13 cellular contexts compared by ENCODE assay signal in the genomic region with DNA sequence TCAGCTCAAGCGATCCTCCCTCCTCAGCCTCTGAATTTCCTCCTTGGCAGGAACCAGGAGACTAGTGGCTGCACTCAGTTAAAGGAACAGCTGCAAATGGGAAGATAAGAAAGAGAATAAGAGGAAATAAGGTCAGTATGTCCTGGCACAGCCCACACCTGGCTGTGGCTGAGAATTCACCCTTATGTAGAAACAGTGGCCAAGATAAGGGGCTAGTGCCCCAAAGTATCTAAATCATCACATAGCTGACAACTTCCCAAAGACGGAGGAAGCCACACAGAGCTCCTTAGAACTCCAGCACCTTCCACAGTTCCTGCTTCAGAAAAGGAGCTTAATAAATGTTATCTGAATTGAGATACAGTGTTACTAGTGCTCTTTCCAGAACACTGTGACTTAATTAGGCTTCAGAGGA. TPM values are rescaled to one million over a fixed set of nuclear protein-coding genes. Genes with fewer than 3 reads are reported as not detected.
A peak's percentile ranks its signal among the peaks of the same experiment; 100 is the strongest.
DNase-seq lines count a peak whose midpoint lies in the region; ATAC-seq and TF ChIP-seq lines count a peak whose summit lies in the region.
"Had no signal": no experiment of that assay in that cellular context is flagged by ENCODE, and none has a peak within 500 bp of the region (broad histone marks: within the 10 kb centered on the region; RNA-seq: fewer than 3 reads in every experiment).

No MANE protein-coding gene starts in this region.

- H3K4me3 Mint-ChIP-seq in immature natural killer cell, result peak overlapping the region in 1 of 5 donors; percentile 21
- H3K4me3 Mint-ChIP-seq: activated CD8-positive, alpha-beta memory T cell treated with anti-CD3 and anti-CD28 coated beads, Interleukin-2, amount 10 ng/mL, durations not matched to agents 7 days and 5 days had no signal

- H3K27me3 ChIP-seq in Karpas-422 (ENCODE audit: low read length) (no peaks in the 10 kb centered on the region), body of pancreas (no peaks in the 10 kb centered on the region), lower lobe of right lung (ENCODE audit: low read depth) (no peaks in the 10 kb centered on the region), suprapubic skin (no peaks in the 10 kb centered on the region), brain microvascular endothelial cell (replicated peaks) (no peaks in the 10 kb centered on the region)

- in situ Hi-C loops in brain microvascular endothelial cell (cut with HindIII; ENCODE audit: low pct_ligation_motif_present, low sequenced_read_pairs), result no loop called here

- H3K9me2 ChIP-seq in Karpas-422 (replicated peaks; ENCODE audit: insufficient read depth, low read length), result no peaks in the 10 kb centered on the region

- H3K36me3 ChIP-seq in Karpas-422 (ENCODE audit: insufficient read depth, low read length) (peaks cover 15% of the 10 kb centered on the region), body of pancreas (replicated peaks in 1 of 2; ENCODE audit: insufficient read depth in 1 of 2, low read depth in 2 of 2) (no peaks in the 10 kb centered on the region), lower lobe of right lung (no peaks in the 10 kb centered on the region), suprapubic skin (no peaks in the 10 kb centered on the region), brain microvascular endothelial cell (replicated peaks) (no peaks in the 10 kb centered on the region)

- peaks cover 20 to 23% (median 20%) of the 10 kb centered on the region in 3 donors for H3K27me3 Mint-ChIP-seq in immature natural killer cell (ENCODE audit: low read depth in 3 of 3)

- no peak for ATAC-seq in body of pancreas
- ATAC-seq in lower lobe of right lung, result no peak
- no peak for ATAC-seq in GM18517 (IDR thresholded peaks at IDR 0.05; ENCODE audit: unreplicated experiment)
- no peak for ATAC-seq in GM18511 (IDR thresholded peaks at IDR 0.05; ENCODE audit: unreplicated experiment)
- ATAC-seq: activated CD8-positive, alpha-beta memory T cell treated with anti-CD3 and anti-CD28 coated beads, Interleukin-2, amount 10 ng/mL, durations not matched to agents 7 days and 5 days had no signal

- H3K9me3 ChIP-seq in Karpas-422 (ENCODE audit: low read length) (no peaks in the 10 kb centered on the region; the same call in 1 of the 2 replicates), body of pancreas (no peaks in the 10 kb centered on the region), lower lobe of right lung (no peaks in the 10 kb centered on the region), suprapubic skin (no peaks in the 10 kb centered on the region)

- peak overlapping the region in 2 of 6 donors; percentile 52 to 66 for H3K27ac Mint-ChIP-seq in immature natural killer cell
- H3K27ac Mint-ChIP-seq: activated CD8-positive, alpha-beta memory T cell treated with anti-CD3 and anti-CD28 coated beads, Interleukin-2, amount 10 ng/mL, durations not matched to agents 7 days and 5 days had no signal

- WGBS in body of pancreas, 2 donors, result 24% methylated on average over 2 of the region's 2 CpGs
- WGBS in suprapubic skin, result 41% methylated on average over 2 of the region's 2 CpGs

- peaks cover 6% of the 10 kb centered on the region; the same call in 1 of the 2 replicates for H4K20me1 ChIP-seq in Karpas-422 (ENCODE audit: insufficient read depth, low read depth, low read length)

- peaks cover 34% of the 10 kb centered on the region for H3K79me2 ChIP-seq in Karpas-422 (ENCODE audit: low read length)

- H3K4me2 ChIP-seq in Karpas-422 (ENCODE audit: low read depth, low read length, poor library complexity, severe bottlenecking), result no peak overlapping the region

- no peak for TF ChIP-seq POLR2A in body of pancreas (IDR thresholded peaks at IDR 0.05)
- no peak for TF ChIP-seq POLR2A in suprapubic skin (IDR thresholded peaks at IDR 0.05)

- no peak for TF ChIP-seq CTCF in body of pancreas (IDR thresholded peaks at IDR 0.05)
- TF ChIP-seq CTCF in lower lobe of right lung (IDR thresholded peaks at IDR 0.05), result no peak
- TF ChIP-seq CTCF in suprapubic skin (IDR thresholded peaks at IDR 0.05), result no peak
- TF ChIP-seq CTCF in brain microvascular endothelial cell (IDR thresholded peaks at IDR 0.05; ENCODE audit: low read depth, low read length, missing control alignments), result no peak

- 0 out of 2 replicates have a peak overlapping the region, but pooled peaks have one; percentile 23 for H2AFZ ChIP-seq in Karpas-422 (ENCODE audit: low read length)

- H3K36me3 Mint-ChIP-seq in immature natural killer cell, result no peaks in the 10 kb centered on the region
- H3K36me3 Mint-ChIP-seq: IgD-negative memory B cell had no signal

- H3K27ac ChIP-seq in Karpas-422 (ENCODE audit: low read length), result 0 out of 2 replicates have a peak overlapping the region, but pooled peaks have one; percentile 23
- H3K27ac ChIP-seq in body of pancreas, result peak overlapping the region in 3 of 4 donors; percentile 33 to 56 (median 51)
- H3K27ac ChIP-seq in lower lobe of right lung, result peak overlapping the region; percentile 97
- H3K27ac ChIP-seq in suprapubic skin, result peak overlapping the region; percentile 97
- no peak overlapping the region for H3K27ac ChIP-seq in brain microvascular endothelial cell

- no peaks in the 10 kb centered on the region for H3K9me3 Mint-ChIP-seq in immature natural killer cell
- H3K9me3 Mint-ChIP-seq: IgD-negative memory B cell had no signal

- H3K4me3 ChIP-seq in Karpas-422 (ENCODE audit: low read length) (no peak overlapping the region), body of pancreas (no peak overlapping the region), lower lobe of right lung (no peak overlapping the region), suprapubic skin (no peak overlapping the region), brain microvascular endothelial cell (ENCODE audit: low read depth, low read length) (no peak overlapping the region)

- peaks cover 26 to 35% of the 10 kb centered on the region in 2 donors for H3K4me1 Mint-ChIP-seq in immature natural killer cell

- DNase-seq in Karpas-422, result no peak
- peak in 3 of 4 donors; percentile 13 to 54 (median 25) for DNase-seq in body of pancreas
- DNase-seq in lower lobe of right lung, result no peak
- DNase-seq in suprapubic skin (ENCODE audit: low spot score in 2 of 2), result no peak
- DNase-seq in immature natural killer cell, result no peak
- DNase-seq in brain microvascular endothelial cell, result no peak
- DNase-seq: activated CD8-positive, alpha-beta memory T cell treated with anti-CD3 and anti-CD28 coated beads, Interleukin-2, amount 10 ng/mL, durations not matched to agents 7 days and 5 days; anterior cingulate cortex; NCI-H446 had no signal

- TF ChIP-seq EP300 in suprapubic skin (IDR thresholded peaks at IDR 0.05), result no peak

- peaks cover 32% of the 10 kb centered on the region for H3K4me1 ChIP-seq in Karpas-422 (ENCODE audit: low read length)
- H3K4me1 ChIP-seq in body of pancreas, result peaks cover 26% of the 10 kb centered on the region
- H3K4me1 ChIP-seq in lower lobe of right lung, result peaks cover 32% of the 10 kb centered on the region
- H3K4me1 ChIP-seq in suprapubic skin, result peaks cover 46% of the 10 kb centered on the region

- no peak overlapping the region for H3K9ac ChIP-seq in Karpas-422 (ENCODE audit: low read length)

- intact Hi-C loops in body of pancreas (cut with DNase I) (no loop called here), lower lobe of right lung (cut with DNase I) (no loop called here)

RNA-seq across cellular contexts. Expression of a gene that starts 2.3 kb away (rescaled TPM):
- 103 and 116 TPM in 2 replicates for total RNA-seq in Karpas-422 (2014; rRNA removed; shearing (Covaris generic); ENCODE audit: low replicate concordance)
- total RNA-seq in body of pancreas (10 to 100 TPM in 1 of 2 donors, 1 to 10 TPM in 1; 6.9 to 18.9 TPM), lower lobe of right lung (30.1 TPM), suprapubic skin (10 to 100 TPM; 33.3 to 60.3 (median 41.1) TPM)
- 10 to 100 TPM; 77.8 to 97.0 (median 88.5) TPM for polyA plus RNA-seq in immature natural killer cell

RNA-seq across cellular contexts. Expression of a gene that starts 33.2 kb away (rescaled TPM):
- total RNA-seq in Karpas-422 (2014; rRNA removed; shearing (Covaris generic); ENCODE audit: low replicate concordance), result 9.5 and 23.9 TPM in 2 replicates
- total RNA-seq in body of pancreas (not detected), lower lobe of right lung (not detected), suprapubic skin (under 1 TPM in 1 of 4 donors, not detected in 3; 0.53 TPM)
- polyA plus RNA-seq in immature natural killer cell, result not detected
- total RNA-seq: activated CD8-positive, alpha-beta memory T cell treated with anti-CD3 and anti-CD28 coated beads, Interleukin-2, amount 10 ng/mL, durations not matched to agents 7 days and 5 days; mucosa of gallbladder had no signal

Comparison
In these comparisons a context has a peak if more than half of its experiments do, and no peak if none do; other contexts are left out.
1. DNase-seq: peak in body of pancreas (3 of 4); none in Karpas-422 (single experiment), lower lobe of right lung (single experiment), suprapubic skin (0 of 2), immature natural killer cell (0 of 3) and brain microvascular endothelial cell (single experiment).